8 cellular contexts compared by ENCODE assay signal in genomic region chr6:149963462-149964242, GRCh38. TPM values are rescaled to one million over a fixed set of nuclear protein-coding genes. Genes with fewer than 3 reads are reported as not detected.
DNase-seq lines count a peak whose midpoint lies in the region; ATAC-seq, FAIRE-seq and TF ChIP-seq lines count a peak whose summit lies in the region.

ULBP1 (plus strand) TSS chr6:149963943; CDS start chr6:149964050, 107 bp downstream.

- H3K27ac ChIP-seq in mucosa of rectum (ENCODE audit: low read depth in 2 of 2, low read length in 2 of 2) = no peak within 1 kb of the TSS

- no peaks in the 10 kb centered on the region for H3K9me3 ChIP-seq in mucosa of rectum (ENCODE audit: control insufficient read depth in 2 of 2, low read length in 2 of 2)

- H3K27me3 ChIP-seq in mucosa of rectum (ENCODE audit: control insufficient read depth in 2 of 2, insufficient read depth in 2 of 2, low read length in 2 of 2) = peaks cover 59 to 68% of the 10 kb centered on the region in 2 donors

- no peak for TF ChIP-seq POLR2A in GM12891 (IDR thresholded peaks at IDR 0.05; ENCODE audit: low read depth, low read length)

- ATAC-seq in HG03571 (IDR thresholded peaks at IDR 0.05; ENCODE audit: unreplicated experiment) (peak; percentile 59), HG02870 (IDR thresholded peaks at IDR 0.05; ENCODE audit: unreplicated experiment) (no peak)

- peak within 1 kb of the TSS in 1 of 2 donors; percentile 11 for H3K9ac ChIP-seq in mucosa of rectum (ENCODE audit: low read depth in 1 of 2, low read length in 2 of 2)

- peak; percentile 9 for FAIRE-seq in GM12891 (lab: Jason Lieb, UNC)

- TF ChIP-seq CTCF in epithelial cell of proximal tubule (conservative IDR thresholded peaks at IDR 0.05; ENCODE audit: low read depth, low read length) = no peak

- DNase-seq in GM12891 (ENCODE audit: insufficient read length, low spot score) = peak; percentile 48
- DNase-seq in NOMO-1 (lab: John Stamatoyannopoulos, UW; ENCODE audit: unreplicated experiment in 2 of 2) = peak; percentile 82 to 84
- peak; percentile 81 for DNase-seq in activated CD8-positive, alpha-beta memory T cell treated with anti-CD3 and anti-CD28 coated beads, Interleukin-2, amount 50 U/mL, for 4 hours
- DNase-seq in epithelial cell of proximal tubule (ENCODE audit: low read depth) = no peak
- DNase-seq in stimulated activated CD8-positive, alpha-beta memory T cell treated with anti-CD3 and anti-CD28 coated beads, Interleukin-4, amount 100 ng/mL, for 24 hours (ENCODE audit: low read depth) = peak; percentile 72

- H3K36me3 ChIP-seq in mucosa of rectum (ENCODE audit: control insufficient read depth in 2 of 2, insufficient read depth in 2 of 2, low read length in 2 of 2) = no peaks in the 10 kb centered on the region

- peaks cover 9 to 12% of the 10 kb centered on the region in 2 donors for H3K4me1 ChIP-seq in mucosa of rectum (ENCODE audit: control insufficient read depth in 2 of 2, insufficient read depth in 2 of 2, low read length in 2 of 2)

- peak within 1 kb of the TSS; percentile 39 for H3K4me3 ChIP-seq in epithelial cell of proximal tubule (ENCODE audit: low read depth, low read length)
- H3K4me3 ChIP-seq in mucosa of rectum (ENCODE audit: low read length in 2 of 2) = peak within 1 kb of the TSS; percentile 54 to 57

TF ChIP-seq in GM12891, 5 proteins besides CTCF, POLR2A, EP300 and RAD21:
- TF ChIP-seq POLR2AphosphoS5 (IDR thresholded peaks at IDR 0.05; ENCODE audit: low read depth, low read length) (no peak), SPI1 (IDR thresholded peaks at IDR 0.05; ENCODE audit: low read depth, low read length) (peak; percentile 14; the same call in 1 of the 2 replicates)
TF ChIP-seq in GM12891: peak in this region for 1.

RNA-seq across cellular contexts. Expression of gene ULBP1, which starts in this region (rescaled TPM):
- polyA plus RNA-seq in GM12891 (2012; ENCODE audit: low read depth, missing spikeins) = 0.27 TPM
- 0.23 and 0.94 TPM in 2 replicates for total RNA-seq in epithelial cell of proximal tubule
